32 cellular contexts compared by ENCODE assay signal in the genomic region with DNA sequence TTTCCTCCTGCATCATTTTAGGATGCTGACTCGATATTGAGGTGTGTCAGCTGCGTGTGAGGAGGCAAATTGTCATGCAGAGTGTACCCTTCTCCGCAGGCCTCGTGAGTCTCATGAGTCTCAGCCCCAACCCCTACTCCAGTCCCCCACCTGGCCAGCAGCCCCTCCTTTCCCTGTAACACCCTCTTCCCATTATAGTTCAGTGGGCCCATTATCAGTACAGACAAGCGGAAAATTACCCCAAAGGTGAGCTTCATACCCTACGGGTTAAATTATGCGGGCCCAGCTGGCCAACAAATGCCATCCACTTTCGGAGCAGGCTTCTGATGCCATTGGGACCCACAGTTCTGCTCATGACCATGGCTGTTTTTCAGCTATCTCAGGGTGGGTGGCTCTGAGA. TPM values are rescaled to one million over a fixed set of nuclear protein-coding genes. Genes with fewer than 3 reads are reported as not detected.
"Had no signal": no experiment of that assay in that cellular context is flagged by ENCODE, and none has a peak within 500 bp of the region (broad histone marks: within the 10 kb centered on the region; RNA-seq: fewer than 3 reads in every experiment).

No MANE protein-coding gene starts in this region.

- H3K4me3 ChIP-seq: colonic mucosa, esophagus squamous epithelium, heart right ventricle, ovary, psoas muscle, sigmoid colon, thoracic aorta, tibial nerve, upper lobe of left lung, uterus had no signal

- H3K36me3 ChIP-seq: colonic mucosa, esophagus squamous epithelium, ovary, sigmoid colon, thoracic aorta, tibial nerve, uterus had no signal

- H3K27me3 ChIP-seq: colonic mucosa, esophagus squamous epithelium, heart right ventricle, ovary, sigmoid colon, tibial nerve, upper lobe of left lung, uterus had no signal

- H3K27ac ChIP-seq: colonic mucosa, esophagus squamous epithelium, heart right ventricle, ovary, psoas muscle, sigmoid colon, thoracic aorta, tibial nerve, upper lobe of left lung, uterus had no signal

- DNase-seq: colonic mucosa; effector CD8-positive, alpha-beta T cell; esophagus squamous epithelium; foreskin melanocyte; glutamatergic neuron; heart right ventricle; hippocampal formation; immature natural killer cell; mammary epithelial cell; mesendoderm; midbrain; naive thymus-derived CD8-positive, alpha-beta T cell; nephron progenitor cell; nucleus accumbens; ovary; posterior cingulate gyrus; psoas muscle; sigmoid colon; stimulated activated CD4-positive, alpha-beta T cell treated with anti-CD3 and anti-CD28 coated beads, Interleukin-2, amount 100 ng/mL, for 24 hours; stimulated activated CD4-positive, alpha-beta T cell treated with anti-CD3 and anti-CD28 coated beads, Interleukin-4, amount 100 ng/mL, for 4 hours; stimulated activated naive B cell treated with anti-CD40 and anti-IgM and Interleukin-4, amounts not matched to agents 10 μg/mL and 1 μg/mL and 100 μg/mL, for 72 hours; upper lobe of left lung; uterus had no signal

- H3K4me1 ChIP-seq: colonic mucosa, esophagus squamous epithelium, psoas muscle, sigmoid colon, upper lobe of left lung, uterus had no signal

- FAIRE-seq: endothelial cell of umbilical vein, keratinocyte had no signal

- H3K9me3 ChIP-seq: colonic mucosa, esophagus squamous epithelium, heart right ventricle, ovary, psoas muscle, sigmoid colon, thoracic aorta, tibial nerve, upper lobe of left lung, uterus had no signal

- ATAC-seq: heart right ventricle; left lobe of liver; naive thymus-derived CD8-positive, alpha-beta T cell; psoas muscle; right cardiac atrium; stimulated activated naive B cell treated with anti-CD40 and anti-IgM and Interleukin-4, amounts not matched to agents 10 μg/mL and 1 μg/mL and 100 μg/mL, for 72 hours had no signal

RNA-seq across cellular contexts. Expression of a gene that starts 25.2 kb away (rescaled TPM):
- total RNA-seq: endothelial cell of umbilical vein; epithelial cell of proximal tubule; myocyte; naive thymus-derived CD8-positive, alpha-beta T cell; skeletal muscle tissue had no signal
- polyA plus RNA-seq: endothelial cell of umbilical vein; immature natural killer cell; mammary epithelial cell; naive thymus-derived CD8-positive, alpha-beta T cell had no signal
